ENCODE assay signal across 18 cellular contexts in the genomic region with DNA sequence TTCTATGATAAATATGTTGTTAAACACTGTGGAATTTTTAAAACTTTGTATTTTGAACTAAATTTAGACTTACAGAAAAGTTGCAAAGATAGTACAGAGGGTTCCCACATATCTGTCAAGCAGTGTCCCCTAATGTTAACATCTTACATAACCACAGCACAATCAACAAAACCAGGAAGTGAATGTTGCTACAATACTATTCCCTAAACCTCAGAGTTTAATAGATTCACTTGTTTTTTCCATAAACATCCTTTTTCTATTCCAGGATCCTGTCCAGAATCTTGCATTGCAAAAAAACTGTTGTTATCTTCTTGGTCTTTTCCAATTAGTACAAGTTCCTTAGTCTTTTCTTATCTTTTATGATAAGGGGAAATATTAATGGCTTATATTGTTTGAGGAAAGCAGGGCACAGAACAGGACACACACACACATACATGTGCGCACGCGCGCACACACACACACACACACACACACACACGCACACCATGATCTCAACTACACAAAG.
DNase-seq lines count a peak whose midpoint lies in the region; ATAC-seq, FAIRE-seq and TF ChIP-seq lines count a peak whose summit lies in the region.
"Had no signal": no experiment of that assay in that cellular context is flagged by ENCODE, and none has a peak within 500 bp of the region (broad histone marks: within the 10 kb centered on the region; RNA-seq: fewer than 3 reads in every experiment).

No MANE protein-coding gene starts in this region.

- peak; percentile 36 for FAIRE-seq in small intestine (lab: Jason Lieb, UNC)

- ATAC-seq in omental fat pad (ENCODE audit: low FRiP score) (no peak), esophagus mucosa (no peak)
- ATAC-seq: activated T-cell treated with anti-CD3 and anti-CD28 coated beads, Interleukin-2, amount 50 U/mL, for 4 hours had no signal

- no peak overlapping the region for H3K4me3 ChIP-seq in choroid plexus epithelial cell (ENCODE audit: low read depth, low read length)
- no peak overlapping the region for H3K4me3 ChIP-seq in small intestine (ENCODE audit: low read depth in 1 of 2, low read length in 2 of 2)
- H3K4me3 ChIP-seq: HAP-1, skin epidermis, thoracic aorta had no signal

- no peaks in the 10 kb centered on the region for H3K9me3 ChIP-seq in small intestine (ENCODE audit: control insufficient read depth, low read depth)
- H3K9me3 ChIP-seq: HAP-1, thoracic aorta had no signal

- no peaks in the 10 kb centered on the region for H3K36me3 ChIP-seq in small intestine (ENCODE audit: control insufficient read depth in 2 of 2, insufficient read depth in 2 of 2, low read length in 2 of 2)
- H3K36me3 ChIP-seq: HAP-1, thoracic aorta had no signal

- WGBS in small intestine, 3 donors, result 15 to 61% (median 53%) methylated on average over 5 of the region's 5 CpGs

- DNase-seq in MV-4-11 (lab: John Stamatoyannopoulos, UW), result peak; percentile 22
- peak; percentile 54 for DNase-seq in choroid plexus epithelial cell (ENCODE audit: low read depth)
- peak; percentile 24 for DNase-seq in iris pigment epithelial cell (ENCODE audit: low read depth)
- DNase-seq in small intestine, result peak; percentile 14
- DNase-seq in omental fat pad (ENCODE audit: low spot score), result no peak
- DNase-seq in NCI-H2081 (lab: John Stamatoyannopoulos, UW), result no peak
- no peak for DNase-seq in SW480 (ENCODE audit: low spot score)
- DNase-seq: activated CD4-positive, alpha-beta T cell treated with anti-CD3 and anti-CD28 coated beads, Interleukin-2, amount 50 U/mL, for 4 hours; activated T-cell treated with anti-CD3 and anti-CD28 coated beads, Interleukin-2, amount 50 U/mL, for 4 hours; kidney glomerular epithelial cell; NCI-H1436; NCI-H2227 treated with DMSO at 0.1 percent for 48 hours; occipital lobe had no signal

- TF ChIP-seq CTCF in choroid plexus epithelial cell (conservative IDR thresholded peaks at IDR 0.05; ENCODE audit: low read depth, low read length), result no peak
- no peak for TF ChIP-seq CTCF in omental fat pad (IDR thresholded peaks at IDR 0.05)

- H3K27me3 ChIP-seq in small intestine (ENCODE audit: control insufficient read depth in 2 of 2, insufficient read depth in 2 of 2, low read length in 2 of 2), result no peaks in the 10 kb centered on the region

- H3K27ac ChIP-seq in small intestine (ENCODE audit: low read depth in 1 of 2, low read length in 1 of 2), result peak overlapping the region in 1 of 2 donors; percentile 31
- H3K27ac ChIP-seq: KMS-11, skin epidermis had no signal

- H3K4me1 ChIP-seq in small intestine (ENCODE audit: control insufficient read depth in 2 of 2, insufficient read depth in 1 of 2, low read depth in 1 of 2, low read length in 1 of 2), result no peaks in the 10 kb centered on the region
- H3K4me1 ChIP-seq: HAP-1 had no signal

Comparison
In these comparisons a context has a peak if more than half of its experiments do, and no peak if none do; other contexts are left out.
1. DNase-seq: peak in MV-4-11 (single experiment), choroid plexus epithelial cell (single experiment), iris pigment epithelial cell (single experiment) and small intestine (single experiment); none in omental fat pad (single experiment), NCI-H2081 (0 of 2) and SW480 (single experiment).